2 cellular contexts compared by ENCODE assay signal in genomic region chrX:74132265-74132664, GRCh38.
TF ChIP-seq lines count a peak whose summit lies in the region.

No MANE protein-coding gene starts in this region.

TF ChIP-seq in GM23338, 12 proteins besides CTCF, POLR2A, EP300 and RAD21:
- TF ChIP-seq ZNF331 (CRISPR knock-in tag; IDR thresholded peaks at IDR 0.05; ENCODE audit: low read depth) (no peak), CREB1 (CRISPR knock-in tag; IDR thresholded peaks at IDR 0.05; ENCODE audit: low read depth) (no peak), JUNB (IDR thresholded peaks at IDR 0.05; ENCODE audit: unreplicated experiment) (no peak), POLR2AphosphoS5 (IDR thresholded peaks at IDR 0.05; ENCODE audit: low read depth) (no peak), NANOG (IDR thresholded peaks at IDR 0.05; ENCODE audit: borderline replicate concordance) (0 out of 2 replicates have a peak, but pooled peaks have one; percentile 7), EZH2phosphoT487 (IDR thresholded peaks at IDR 0.05; ENCODE audit: unreplicated experiment) (no peak), ZNF114 (CRISPR knock-in tag; IDR thresholded peaks at IDR 0.05) (no peak), STAT1 (IDR thresholded peaks at IDR 0.05; ENCODE audit: unreplicated experiment) (no peak)
- TF ChIP-seq, protein P1, sequence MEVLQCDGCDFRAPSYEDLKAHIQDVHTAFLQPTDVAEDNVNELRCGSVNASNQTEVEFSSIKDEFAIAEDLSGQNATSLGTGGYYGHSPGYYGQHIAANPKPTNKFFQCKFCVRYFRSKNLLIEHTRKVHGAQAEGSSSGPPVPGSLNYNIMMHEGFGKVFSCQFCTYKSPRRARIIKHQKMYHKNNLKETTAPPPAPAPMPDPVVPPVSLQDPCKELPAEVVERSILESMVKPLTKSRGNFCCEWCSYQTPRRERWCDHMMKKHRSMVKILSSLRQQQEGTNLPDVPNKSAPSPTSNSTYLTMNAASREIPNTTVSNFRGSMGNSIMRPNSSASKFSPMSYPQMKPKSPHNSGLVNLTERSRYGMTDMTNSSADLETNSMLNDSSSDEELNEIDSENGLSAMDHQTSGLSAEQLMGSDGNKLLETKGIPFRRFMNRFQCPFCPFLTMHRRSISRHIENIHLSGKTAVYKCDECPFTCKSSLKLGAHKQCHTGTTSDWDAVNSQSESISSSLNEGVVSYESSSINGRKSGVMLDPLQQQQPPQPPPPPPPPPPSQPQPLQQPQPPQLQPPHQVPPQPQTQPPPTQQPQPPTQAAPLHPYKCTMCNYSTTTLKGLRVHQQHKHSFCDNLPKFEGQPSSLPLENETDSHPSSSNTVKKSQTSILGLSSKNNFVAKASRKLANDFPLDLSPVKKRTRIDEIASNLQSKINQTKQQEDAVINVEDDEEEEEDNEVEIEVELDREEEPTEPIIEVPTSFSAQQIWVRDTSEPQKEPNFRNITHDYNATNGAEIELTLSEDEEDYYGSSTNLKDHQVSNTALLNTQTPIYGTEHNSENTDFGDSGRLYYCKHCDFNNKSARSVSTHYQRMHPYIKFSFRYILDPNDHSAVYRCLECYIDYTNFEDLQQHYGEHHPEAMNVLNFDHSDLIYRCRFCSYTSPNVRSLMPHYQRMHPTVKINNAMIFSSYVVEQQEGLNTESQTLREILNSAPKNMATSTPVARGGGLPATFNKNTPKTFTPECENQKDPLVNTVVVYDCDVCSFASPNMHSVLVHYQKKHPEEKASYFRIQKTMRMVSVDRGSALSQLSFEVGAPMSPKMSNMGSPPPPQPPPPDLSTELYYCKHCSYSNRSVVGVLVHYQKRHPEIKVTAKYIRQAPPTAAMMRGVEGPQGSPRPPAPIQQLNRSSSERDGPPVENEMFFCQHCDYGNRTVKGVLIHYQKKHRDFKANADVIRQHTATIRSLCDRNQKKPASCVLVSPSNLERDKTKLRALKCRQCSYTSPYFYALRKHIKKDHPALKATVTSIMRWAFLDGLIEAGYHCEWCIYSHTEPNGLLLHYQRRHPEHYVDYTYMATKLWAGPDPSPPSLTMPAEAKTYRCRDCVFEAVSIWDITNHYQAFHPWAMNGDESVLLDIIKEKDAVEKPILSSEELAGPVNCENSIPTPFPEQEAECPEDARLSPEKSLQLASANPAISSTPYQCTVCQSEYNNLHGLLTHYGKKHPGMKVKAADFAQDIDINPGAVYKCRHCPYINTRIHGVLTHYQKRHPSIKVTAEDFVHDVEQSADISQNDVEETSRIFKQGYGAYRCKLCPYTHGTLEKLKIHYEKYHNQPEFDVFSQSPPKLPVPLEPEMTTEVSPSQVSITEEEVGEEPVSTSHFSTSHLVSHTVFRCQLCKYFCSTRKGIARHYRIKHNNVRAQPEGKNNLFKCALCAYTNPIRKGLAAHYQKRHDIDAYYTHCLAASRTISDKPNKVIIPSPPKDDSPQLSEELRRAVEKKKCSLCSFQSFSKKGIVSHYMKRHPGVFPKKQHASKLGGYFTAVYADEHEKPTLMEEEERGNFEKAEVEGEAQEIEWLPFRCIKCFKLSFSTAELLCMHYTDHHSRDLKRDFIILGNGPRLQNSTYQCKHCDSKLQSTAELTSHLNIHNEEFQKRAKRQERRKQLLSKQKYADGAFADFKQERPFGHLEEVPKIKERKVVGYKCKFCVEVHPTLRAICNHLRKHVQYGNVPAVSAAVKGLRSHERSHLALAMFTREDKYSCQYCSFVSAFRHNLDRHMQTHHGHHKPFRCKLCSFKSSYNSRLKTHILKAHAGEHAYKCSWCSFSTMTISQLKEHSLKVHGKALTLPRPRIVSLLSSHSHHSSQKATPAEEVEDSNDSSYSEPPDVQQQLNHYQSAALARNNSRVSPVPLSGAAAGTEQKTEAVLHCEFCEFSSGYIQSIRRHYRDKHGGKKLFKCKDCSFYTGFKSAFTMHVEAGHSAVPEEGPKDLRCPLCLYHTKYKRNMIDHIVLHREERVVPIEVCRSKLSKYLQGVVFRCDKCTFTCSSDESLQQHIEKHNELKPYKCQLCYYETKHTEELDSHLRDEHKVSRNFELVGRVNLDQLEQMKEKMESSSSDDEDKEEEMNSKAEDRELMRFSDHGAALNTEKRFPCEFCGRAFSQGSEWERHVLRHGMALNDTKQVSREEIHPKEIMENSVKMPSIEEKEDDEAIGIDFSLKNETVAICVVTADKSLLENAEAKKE (CRISPR knock-in tag; IDR thresholded peaks at IDR 0.05): no peak

TF ChIP-seq in H1, 55 proteins besides CTCF, POLR2A, EP300 and RAD21:
- TF ChIP-seq USF2 (IDR thresholded peaks at IDR 0.05; ENCODE audit: low read length) (no peak), POLR2AphosphoS5 (IDR thresholded peaks at IDR 0.05; ENCODE audit: low read depth, low read length) (no peak), TAF7 (optimal IDR thresholded peaks at IDR 0.05; ENCODE audit: borderline replicate concordance, low read depth, low read length) (no peak), MAFK (IDR thresholded peaks at IDR 0.05; ENCODE audit: low read depth, low read length) (no peak), KDM4A (IDR thresholded peaks at IDR 0.05; ENCODE audit: low read depth, low read length, severe bottlenecking) (no peak), SP4 (IDR thresholded peaks at IDR 0.05; ENCODE audit: low read length) (no peak), RBBP5 (IDR thresholded peaks at IDR 0.05; ENCODE audit: borderline replicate concordance, low read depth, low read length) (no peak), CHD7 (IDR thresholded peaks at IDR 0.05; ENCODE audit: insufficient replicate concordance, low read length) (no peak), BCL11A (IDR thresholded peaks at IDR 0.05; ENCODE audit: low read depth in 2 of 2, low read length in 2 of 2) (no peak)
